10 cellular contexts compared by ENCODE assay signal in genomic region chr1:109912214-109912861, GRCh38. TPM values are rescaled to one million over a fixed set of nuclear protein-coding genes. Genes with fewer than 3 reads are reported as not detected.
DNase-seq lines count a peak whose midpoint lies in the region; ATAC-seq, FAIRE-seq and TF ChIP-seq lines count a peak whose summit lies in the region.
"Had no signal": no experiment of that assay in that cellular context is flagged by ENCODE, and none has a peak within 500 bp of the region (broad histone marks: within the 10 kb centered on the region; RNA-seq: fewer than 3 reads in every experiment).

No MANE protein-coding gene starts in this region.

- no peak for TF ChIP-seq EP300 in K562 (IDR thresholded peaks at IDR 0.05; ENCODE audit: low read length)

- no peak for DNase-seq in activated CD4-positive, alpha-beta T cell treated with anti-CD3 and anti-CD28 coated beads for 36 hours
- DNase-seq in activated CD4-positive, alpha-beta T cell treated with anti-CD3 and anti-CD28 coated beads, Interleukin-2, amount 50 U/mL, for 4 hours = no peak
- DNase-seq in K562 (ENCODE audit: extremely low read depth in 1 of 4, low spot score in 3 of 4) = no peak
- no peak for DNase-seq in memory B cell (ENCODE audit: low spot score in 2 of 2)
- no peak for DNase-seq in thoracic aorta (ENCODE audit: low spot score)
- DNase-seq in GM13977 (ENCODE audit: low spot score) = no peak
- DNase-seq: NCI-H524; stimulated activated CD4-positive, alpha-beta T cell treated with anti-CD3 and anti-CD28 coated beads, Interleukin-12 subunit alpha, Interleukin-12 subunit beta, amount 100 ng/mL, for 4 hours had no signal

- CTCF ChIA-PET in activated CD4-positive, alpha-beta T cell treated with anti-CD3 and anti-CD28 coated beads for 36 hours (lab: Charles Lee) = interaction anchor here (1.0 to 3.7 kb wide), 4 partner anchors 22 to 135 kb away, joined by 3 to 11 read pairs (median 6); partner anchors contain the start of gene AHCYL1
- CTCF ChIA-PET in K562 (lab: Yijun Ruan, JAX; ENCODE audit: low intra/inter-chr PET ratio) = no interaction called here

- peaks cover 2% of the 10 kb centered on the region for H3K27me3 Mint-ChIP-seq in activated CD4-positive, alpha-beta T cell treated with anti-CD3 and anti-CD28 coated beads for 36 hours
- H3K27me3 Mint-ChIP-seq in memory B cell = peaks cover 17% of the 10 kb centered on the region

- no peak for TF ChIP-seq POLR2A in K562 (conservative IDR thresholded peaks at IDR 0.05)

- in situ Hi-C loops in K562 (cut with MboI) (no loop called here), GM13977 (cut with MboI; ENCODE audit: low pct_unique_long_range_greater_than_20kb, low sequenced_read_pairs, unreplicated experiment) (no loop called here)

- FAIRE-seq in K562 (lab: Jason Lieb, UNC) = no peak

- no peaks in the 10 kb centered on the region for H3K9me3 Mint-ChIP-seq in activated CD4-positive, alpha-beta T cell treated with anti-CD3 and anti-CD28 coated beads for 36 hours (ENCODE audit: low read depth)
- H3K9me3 Mint-ChIP-seq in memory B cell = no peaks in the 10 kb centered on the region

- WGBS in K562 (ENCODE audit: insufficient coverage, low coverage, missing lambda C conversion rate) = 34% methylated on average over 4 of the region's 4 CpGs

- no peaks in the 10 kb centered on the region for H4K20me1 ChIP-seq in K562 (replicated peaks; ENCODE audit: control insufficient read depth, insufficient read depth, low read length)

- TSS peak; percentile 61 for BruUV-seq in K562 (replicated peaks; lab: Mats Ljungman, UMichigan)

- H3K9me3 ChIP-seq in K562 (replicated peaks; ENCODE audit: control insufficient read depth, insufficient read depth, low read depth, low read length) (no peaks in the 10 kb centered on the region), thoracic aorta (no peaks in the 10 kb centered on the region)

- peaks cover 34 to 41% of the 10 kb centered on the region in 2 experiments for H3K4me1 ChIP-seq in K562 (replicated peaks in 1 of 2; ENCODE audit: control insufficient read depth in 2 of 2, insufficient read depth in 2 of 2, low read length in 2 of 2)
- H3K4me1 ChIP-seq in thoracic aorta (ENCODE audit: control insufficient read depth in 1 of 2, low read depth in 2 of 2) = peaks cover 19 to 50% of the 10 kb centered on the region in 2 donors

- H3K4me3 ChIP-seq in K562 = no peak overlapping the region
- H3K4me3 ChIP-seq in thoracic aorta = peak overlapping the region; percentile 82

- H3K27ac Mint-ChIP-seq in activated CD4-positive, alpha-beta T cell treated with anti-CD3 and anti-CD28 coated beads for 36 hours = peak overlapping the region; percentile 61
- H3K27ac Mint-ChIP-seq in memory B cell = no peak overlapping the region

- no peaks in the 10 kb centered on the region for H3K9me1 ChIP-seq in K562 (ENCODE audit: control insufficient read depth, insufficient read depth, low read length)

- H3K9ac ChIP-seq in K562 (ENCODE audit: insufficient read depth in 1 of 2, low read depth in 2 of 2, low read length in 2 of 2) = peak overlapping the region; percentile 65 to 79; a peak in 2 of 4 replicates

- intact Hi-C loops in activated CD4-positive, alpha-beta T cell treated with anti-CD3 and anti-CD28 coated beads for 36 hours (cut with DNase I, micrococcal nuclease) = loop anchor here in 1 of 2 experiments (5.0 kb wide), 1 partner anchor 120 kb away; no protein-coding TSS in a partner anchor
- intact Hi-C loops in K562 (cut with micrococcal nuclease) = no loop called here

- ATAC-seq in activated CD4-positive, alpha-beta T cell treated with anti-CD3 and anti-CD28 coated beads for 36 hours = no peak
- ATAC-seq in K562 (peak; percentile 2; the same call in 2 of the 3 replicates), memory B cell (ENCODE audit: low read depth) (no peak), thoracic aorta (ENCODE audit: insufficient number of reproducible peaks, low FRiP score, low read depth) (no peak), GM18909 (IDR thresholded peaks at IDR 0.05; ENCODE audit: poor library complexity, unreplicated experiment) (no peak), GM21737 (IDR thresholded peaks at IDR 0.05; ENCODE audit: unreplicated experiment) (no peak)

- no peaks in the 10 kb centered on the region for H3K27me3 ChIP-seq in K562 (ENCODE audit: control insufficient read depth in 2 of 2, insufficient read depth in 2 of 2, low read length in 2 of 2)
- no peaks in the 10 kb centered on the region for H3K27me3 ChIP-seq in thoracic aorta (replicated peaks; ENCODE audit: insufficient read depth)

- H3K4me3 Mint-ChIP-seq in activated CD4-positive, alpha-beta T cell treated with anti-CD3 and anti-CD28 coated beads for 36 hours = peak overlapping the region; percentile 74
- peak overlapping the region; percentile 70 for H3K4me3 Mint-ChIP-seq in memory B cell

- POLR2A ChIA-PET in activated CD4-positive, alpha-beta T cell treated with anti-CD3 and anti-CD28 coated beads for 36 hours (lab: Charles Lee) = no interaction called here
- POLR2A ChIA-PET in K562 (lab: Yijun Ruan, JAX) = interaction anchor here (0.5 to 2.3 kb wide), 9 partner anchors 9 to 411 kb away, joined by 3 to 10 read pairs (median 4); partner anchors contain the start of gene AHCYL1

- peaks cover 41% of the 10 kb centered on the region for H3K4me1 Mint-ChIP-seq in activated CD4-positive, alpha-beta T cell treated with anti-CD3 and anti-CD28 coated beads for 36 hours
- H3K4me1 Mint-ChIP-seq in memory B cell = peaks cover 17% of the 10 kb centered on the region

- no peak overlapping the region for H2AFZ ChIP-seq in K562 (ENCODE audit: low read depth, low read length)

- H3K36me3 ChIP-seq in K562 (ENCODE audit: control insufficient read depth, insufficient read depth, low read length) = peaks cover 15% of the 10 kb centered on the region
- peaks cover 10% of the 10 kb centered on the region for H3K36me3 ChIP-seq in thoracic aorta

- H3K27ac ChIP-seq in K562 (ENCODE audit: extremely low read depth, low read depth, low read length) (no peak overlapping the region), thoracic aorta (peak overlapping the region; percentile 63 to 70)

- no peak for TF ChIP-seq RAD21 in K562 (CRISPR knock-in tag; conservative IDR thresholded peaks at IDR 0.05 in 1 of 2, IDR thresholded peaks at IDR 0.05 in 1 of 2)

- TF ChIP-seq CTCF in K562 (IDR thresholded peaks at IDR 0.05 in 2 of 3, conservative IDR thresholded peaks at IDR 0.05 in 1 of 3; ENCODE audit: insufficient read depth in 2 of 3, low read depth in 1 of 3, low read length in 3 of 3) (no peak), thoracic aorta (IDR thresholded peaks at IDR 0.05) (no peak), GM13977 (IDR thresholded peaks at IDR 0.05; ENCODE audit: extremely low read depth, insufficient read depth, missing control alignments) (no peak)

- H3K79me2 ChIP-seq in K562 (ENCODE audit: control insufficient read depth, insufficient read depth, low read length) = peaks cover 21% of the 10 kb centered on the region

- H3K4me2 ChIP-seq in K562 (ENCODE audit: insufficient read depth, low read length) = peak overlapping the region; percentile 84

- peaks cover 29% of the 10 kb centered on the region for H3K36me3 Mint-ChIP-seq in activated CD4-positive, alpha-beta T cell treated with anti-CD3 and anti-CD28 coated beads for 36 hours (ENCODE audit: low read depth)
- peaks cover 2% of the 10 kb centered on the region for H3K36me3 Mint-ChIP-seq in memory B cell

TF ChIP-seq in K562, 482 proteins besides CTCF, POLR2A, EP300 and RAD21 (continues in another document):
- TF ChIP-seq POLR2G (IDR thresholded peaks at IDR 0.05; ENCODE audit: low read depth, low read length) = no peak
- no peak for TF ChIP-seq IFI16 (CRISPR knock-in tag; IDR thresholded peaks at IDR 0.05)
- no peak for TF ChIP-seq CBFA2T2 (conservative IDR thresholded peaks at IDR 0.05)
- TF ChIP-seq MTA3 (IDR thresholded peaks at IDR 0.05; ENCODE audit: borderline replicate concordance) = 0 out of 2 replicates have a peak, but pooled peaks have one; percentile 15
- TF ChIP-seq ZBTB9 (CRISPR knock-in tag; IDR thresholded peaks at IDR 0.05) = no peak
- no peak for TF ChIP-seq ZNF444 (CRISPR knock-in tag; IDR thresholded peaks at IDR 0.05)
- no peak for TF ChIP-seq NR2C1 (IDR thresholded peaks at IDR 0.05)
- TF ChIP-seq NR2C1 (tag; IDR thresholded peaks at IDR 0.05) = no peak

RNA-seq across cellular contexts. Expression of gene CSF1, which starts 1.7 kb away (rescaled TPM):
- 10 to 100 TPM; 37.7 to 44.8 TPM for total RNA-seq in activated CD4-positive, alpha-beta T cell treated with anti-CD3 and anti-CD28 coated beads for 36 hours
- total RNA-seq in K562 (2011; cell fraction: chromatin; rRNA removed; ENCODE audit: low replicate concordance) = 11.8 and 30.8 TPM in 2 replicates
- total RNA-seq in K562 (2011; cell fraction: nucleolus; rRNA removed) = 17.2 and 24.8 TPM in 2 replicates
- total RNA-seq in K562 (2011; cell fraction: nucleoplasm; rRNA removed) = 16.3 and 18.2 TPM in 2 replicates
- 2.8 and 5.9 TPM in 2 replicates for total RNA-seq in K562 (2014; rRNA removed)
- total RNA-seq in K562 (2014; rRNA removed; fragmentation: Illumina TruSeq; extraction: Trizol) = 1.6 TPM in 2 replicates
- 2.4 and 3.4 TPM in 2 replicates for total RNA-seq in K562 (2015; rRNA removed; fragmentation: Illumina TruSeq; extraction: Trizol)
- total RNA-seq in K562 (2021) = 6.7 and 6.8 TPM in 2 replicates
- 6.9 and 11.8 TPM in 2 replicates for polyA plus RNA-seq in K562 (2011; rRNA removed)
- 4.6 and 12.6 TPM in 2 replicates for polyA plus RNA-seq in K562 (2011; cell fraction: cytosol; rRNA removed)
- polyA plus RNA-seq in K562 (2011; cell fraction: nucleus; rRNA removed) = 12.5 and 39.9 TPM in 2 replicates
- 4.7 and 8.6 TPM in 2 replicates for polyA plus RNA-seq in K562 (2012)
- polyA plus RNA-seq in K562 (2014; fragmentation: Illumina TruSeq; extraction: Trizol) = 3.8 and 4.8 TPM in 2 replicates
- polyA plus RNA-seq in K562 (2014; fragmentation: Nextera tagmentation; extraction: Ambion mirVana) = under 1 TPM; 0.18 to 0.23 TPM
- polyA plus RNA-seq in K562 (2014; rRNA removed) = 2.7 and 4.3 TPM in 2 replicates
- polyA minus RNA-seq in K562 (2011; rRNA and poly(A)+ RNA removed) = 3.9 and 8.8 TPM in 2 replicates
- 8.5 and 11.6 TPM in 2 replicates for polyA minus RNA-seq in K562 (2011; cell fraction: cytosol; rRNA and poly(A)+ RNA removed)
- polyA minus RNA-seq in K562 (2011; cell fraction: nucleus; rRNA and poly(A)+ RNA removed) = 5.1 and 13.7 TPM in 2 replicates
- 100 to 1,000 TPM; 146 to 171 TPM for total RNA-seq in thoracic aorta
